Comparison of ENCODE assay signal across 8 cellular contexts in the genomic region with DNA sequence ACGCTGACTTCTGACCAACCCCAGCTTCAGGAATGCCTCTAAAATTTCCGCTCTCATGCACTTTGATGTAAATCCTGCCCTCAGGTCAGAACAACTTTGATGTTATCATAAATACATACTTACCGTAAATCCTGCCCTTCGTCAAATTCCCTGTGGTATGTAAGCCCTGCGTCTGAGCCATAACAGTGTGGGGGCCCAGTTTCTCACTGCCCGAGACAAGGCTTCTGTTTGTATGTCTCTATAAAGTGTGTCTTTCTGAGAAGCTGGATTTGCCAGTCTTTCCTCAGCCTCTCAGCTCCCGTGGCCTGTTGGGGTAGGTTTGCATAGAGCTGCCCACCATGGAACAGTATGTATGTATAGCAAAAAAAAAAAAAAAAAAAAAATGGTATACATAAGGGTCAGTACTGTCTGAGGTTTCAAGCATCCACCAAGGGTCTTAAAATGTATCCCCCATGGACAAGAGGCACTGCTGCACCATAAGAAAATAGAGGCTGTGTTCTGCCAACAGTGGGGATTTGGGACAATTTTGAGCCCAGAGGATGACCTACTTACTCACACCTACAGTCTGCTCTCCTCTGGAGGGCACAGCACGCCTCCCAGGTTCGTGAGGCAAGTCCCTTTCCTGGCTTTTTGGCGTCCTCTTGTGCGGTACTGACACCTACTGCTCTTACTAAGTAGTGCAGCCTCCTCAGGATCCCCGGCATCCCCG. TPM values are rescaled to one million over a fixed set of nuclear protein-coding genes. Genes with fewer than 3 reads are reported as not detected.
A peak's percentile ranks its signal among the peaks of the same experiment; 100 is the strongest.
DNase-seq lines count a peak whose midpoint lies in the region; ATAC-seq, FAIRE-seq and TF ChIP-seq lines count a peak whose summit lies in the region.

No MANE protein-coding gene starts in this region.

- DNase-seq in GM12892 (ENCODE audit: insufficient read length) (peak; percentile 73), NCI-H446 treated with DMSO at 0.1 percent for 48 hours (lab: John Stamatoyannopoulos, UW) (peak; percentile 21), cerebellar nuclear complex (lab: John Stamatoyannopoulos, UW) (peak; percentile 88 to 92), kidney tubule cell (ENCODE audit: low spot score) (peak; percentile 88)
- peak; percentile 66 to 69 for DNase-seq in activated CD4-positive, alpha-beta T cell treated with anti-CD3 and anti-CD28 coated beads for 24 hours (ENCODE audit: low read depth in 2 of 2)
- peak; percentile 73 for DNase-seq in stimulated activated CD4-positive, alpha-beta T cell treated with anti-CD3 and anti-CD28 coated beads, Interleukin-2, amount 100 ng/mL, for 4 hours (ENCODE audit: low read depth)

- TF ChIP-seq POLR2A in GM12892 (IDR thresholded peaks at IDR 0.05; ENCODE audit: low read depth, low read length) = no peak

- peak; percentile 89 for FAIRE-seq in GM12892 (lab: Jason Lieb, UNC)

- ATAC-seq in HG03280 (IDR thresholded peaks at IDR 0.05; ENCODE audit: unreplicated experiment) = peak; percentile 90
- ATAC-seq in GM21526 (IDR thresholded peaks at IDR 0.05; ENCODE audit: low FRiP score, unreplicated experiment) = no peak

RNA-seq across cellular contexts. Expression of gene PRMT7, which starts 17.5 kb away (rescaled TPM):
- 39.4 TPM for polyA plus RNA-seq in GM12892 (2012; ENCODE audit: missing spikeins)

RNA-seq across cellular contexts. Expression of gene SLC7A6OS, which starts 17.6 kb away (rescaled TPM):
- 14.9 TPM for polyA plus RNA-seq in GM12892 (2012; ENCODE audit: missing spikeins)

Comparison
In these comparisons a context has a peak if more than half of its experiments do, and no peak if none do; other contexts are left out.
1. DNase-seq: peak in every context shown above with its lines; median percentile 90 in cerebellar nuclear complex; 88 in kidney tubule cell; 73 in GM12892; 73 in stimulated activated CD4-positive, alpha-beta T cell treated with anti-CD3 and anti-CD28 coated beads, Interleukin-2, amount 100 ng/mL, for 4 hours; 68 in activated CD4-positive, alpha-beta T cell treated with anti-CD3 and anti-CD28 coated beads for 24 hours; 21 in NCI-H446 treated with DMSO at 0.1 percent for 48 hours.